Comparison of ENCODE assay signal across 30 cellular contexts in the genomic region with DNA sequence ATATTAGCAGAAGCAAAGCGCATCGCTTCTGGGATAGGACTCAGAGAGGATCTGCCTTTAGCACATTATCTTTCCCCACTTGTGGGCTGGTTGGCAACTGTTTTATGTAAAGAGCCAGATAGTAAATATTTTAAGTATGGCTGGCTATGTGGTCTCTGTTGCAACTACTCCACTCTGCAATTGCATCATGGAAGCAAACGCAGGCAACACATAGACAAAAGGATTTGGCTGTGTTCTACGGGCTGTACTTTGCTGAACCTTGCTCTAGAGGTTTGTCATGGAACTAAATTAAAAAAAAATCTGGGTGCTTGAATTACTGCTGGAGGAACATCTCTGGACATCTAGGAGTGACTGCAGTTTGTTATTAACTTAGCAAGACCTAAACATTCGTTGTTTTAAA.
"Had no signal": no experiment of that assay in that cellular context is flagged by ENCODE, and none has a peak within 500 bp of the region (broad histone marks: within the 10 kb centered on the region; RNA-seq: fewer than 3 reads in every experiment).

No MANE protein-coding gene starts in this region.

- H3K9me3 ChIP-seq: left lung, lower lobe of right lung, pancreas, prostate gland, testis, thyroid gland, transverse colon, upper lobe of left lung, vagina had no signal

- H3K4me1 ChIP-seq: left lung, lower lobe of right lung, pancreas, prostate gland, stomach, testis, thyroid gland, transverse colon, upper lobe of left lung, vagina had no signal

- H3K4me1 Mint-ChIP-seq: immature natural killer cell; naive thymus-derived CD8-positive, alpha-beta T cell; nephron; neural crest cell; stimulated activated naive B cell treated with anti-CD40 and anti-IgM and Interleukin-4, amounts not matched to agents 10 μg/mL and 1 μg/mL and 100 μg/mL, for 72 hours had no signal

- DNase-seq: immature natural killer cell; kidney; left colon; left lung; lower lobe of right lung; mammary epithelial cell; mesenchymal stem cell; naive thymus-derived CD8-positive, alpha-beta T cell; nucleus accumbens; pancreas; posterior cingulate gyrus; retina; right cardiac atrium; stimulated activated CD4-positive, alpha-beta T cell treated with anti-CD3 and anti-CD28 coated beads, Interleukin-12 subunit alpha, Interleukin-12 subunit beta, amount 100 ng/mL, for 4 hours; stimulated activated CD4-positive, alpha-beta T cell treated with anti-CD3 and anti-CD28 coated beads, Interleukin-15, amount 100 ng/mL, for 24 hours; stimulated activated CD4-positive, alpha-beta T cell treated with anti-CD3 and anti-CD28 coated beads, Interleukin-2, amount 100 ng/mL, for 24 hours; stimulated activated CD4-positive, alpha-beta T cell treated with anti-CD3 and anti-CD28 coated beads, Interleukin-4, amount 100 ng/mL, for 1 hour; stimulated activated naive B cell treated with anti-CD40 and anti-IgM and Interleukin-4, amounts not matched to agents 10 μg/mL and 1 μg/mL and 100 μg/mL, for 72 hours; stimulated activated naive CD8-positive, alpha-beta T cell treated with anti-CD3 and anti-CD28 coated beads, Interleukin-15, Interleukin-2, amounts not matched to agents 100 U/mL and 50 U/mL, for 24 hours; stomach; testis; thyroid gland; transverse colon; upper lobe of left lung had no signal

- H3K27ac ChIP-seq: left lung, lower lobe of right lung, pancreas, prostate gland, skin epidermis, stomach, testis, thyroid gland, transverse colon, upper lobe of left lung, vagina had no signal

- ATAC-seq: left colon; left lung; lower lobe of right lung; naive thymus-derived CD8-positive, alpha-beta T cell; pancreas; right cardiac atrium; sciatic nerve; stimulated activated naive B cell treated with anti-CD40 and anti-IgM and Interleukin-4, amounts not matched to agents 10 μg/mL and 1 μg/mL and 100 μg/mL, for 72 hours; stimulated activated naive CD8-positive, alpha-beta T cell treated with anti-CD3 and anti-CD28 coated beads, Interleukin-15, Interleukin-2, amounts not matched to agents 100 U/mL and 50 U/mL, for 24 hours had no signal

- H3K36me3 Mint-ChIP-seq: immature natural killer cell; naive thymus-derived CD8-positive, alpha-beta T cell; stimulated activated naive B cell treated with anti-CD40 and anti-IgM and Interleukin-4, amounts not matched to agents 10 μg/mL and 1 μg/mL and 100 μg/mL, for 72 hours had no signal

- H3K4me3 Mint-ChIP-seq: immature natural killer cell; naive thymus-derived CD8-positive, alpha-beta T cell; nephron; neural crest cell; stimulated activated naive B cell treated with anti-CD40 and anti-IgM and Interleukin-4, amounts not matched to agents 10 μg/mL and 1 μg/mL and 100 μg/mL, for 72 hours had no signal

- H3K36me3 ChIP-seq: left lung, lower lobe of right lung, pancreas, prostate gland, stomach, thyroid gland, transverse colon, upper lobe of left lung, vagina had no signal

- H3K27me3 ChIP-seq: left lung, pancreas, stomach, testis, thyroid gland, transverse colon, upper lobe of left lung, vagina had no signal

- H3K9me3 Mint-ChIP-seq: naive thymus-derived CD8-positive, alpha-beta T cell; nephron; neural crest cell; stimulated activated naive B cell treated with anti-CD40 and anti-IgM and Interleukin-4, amounts not matched to agents 10 μg/mL and 1 μg/mL and 100 μg/mL, for 72 hours had no signal

- H3K27me3 Mint-ChIP-seq: stimulated activated naive B cell treated with anti-CD40 and anti-IgM and Interleukin-4, amounts not matched to agents 10 μg/mL and 1 μg/mL and 100 μg/mL, for 72 hours had no signal

- H3K4me3 ChIP-seq: left lung, lower lobe of right lung, pancreas, prostate gland, skin epidermis, stomach, testis, thyroid gland, transverse colon, upper lobe of left lung, vagina had no signal

- H3K27ac Mint-ChIP-seq: immature natural killer cell; naive thymus-derived CD8-positive, alpha-beta T cell; nephron; stimulated activated naive B cell treated with anti-CD40 and anti-IgM and Interleukin-4, amounts not matched to agents 10 μg/mL and 1 μg/mL and 100 μg/mL, for 72 hours had no signal
